11 cellular contexts compared by ENCODE assay signal in the genomic region with DNA sequence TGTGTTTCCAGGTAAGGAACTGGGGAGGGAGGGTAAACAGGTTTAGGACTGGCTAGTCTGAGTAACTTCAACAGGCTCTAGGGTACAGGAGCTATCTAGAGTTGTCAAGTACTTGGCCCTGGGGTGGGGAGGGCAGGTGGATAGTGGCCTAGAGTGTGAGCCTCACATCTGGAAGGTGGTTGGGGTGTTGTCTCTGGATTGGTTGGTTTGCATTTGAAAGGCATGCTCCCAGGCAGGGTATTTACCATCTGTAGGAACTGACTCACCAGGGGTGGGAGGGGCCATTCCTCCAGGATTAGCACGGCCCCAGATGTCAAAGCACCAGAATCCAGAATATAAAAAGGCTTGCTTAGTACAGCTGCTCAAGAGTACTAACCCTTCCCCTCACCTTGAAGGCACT.
A peak's percentile ranks its signal among the peaks of the same experiment; 100 is the strongest.
DNase-seq lines count a peak whose midpoint lies in the region; ATAC-seq and TF ChIP-seq lines count a peak whose summit lies in the region.
"Had no signal": no experiment of that assay in that cellular context is flagged by ENCODE, and none has a peak within 500 bp of the region (broad histone marks: within the 10 kb centered on the region; RNA-seq: fewer than 3 reads in every experiment).

No MANE protein-coding gene starts in this region.

- peak; percentile 60 for DNase-seq in HPDE6-E6E7 (ENCODE audit: extremely low spot score)
- DNase-seq in amniotic epithelial cell (ENCODE audit: low read depth): peak; percentile 48
- DNase-seq in hepatic stellate cell (ENCODE audit: low spot score): peak; percentile 50
- DNase-seq in thyroid gland: peak; percentile 5 to 22
- no peak for DNase-seq in SKM-1 treated with dmso at 0.1 percent for 144 hours (lab: John Stamatoyannopoulos, UW; ENCODE audit: unreplicated experiment)
- DNase-seq: effector memory CD8-positive, alpha-beta T cell; Karpas-422; NK-92 treated with Interleukin-12 subunit alpha and Interleukin-12 subunit beta, amount 100 ng/mL, for 24 hours; stomach had no signal

- H3K4me1 ChIP-seq in thyroid gland: peaks cover 25 to 36% of the 10 kb centered on the region in 2 donors
- H3K4me1 ChIP-seq: stomach had no signal

- no peaks in the 10 kb centered on the region for H3K9me3 ChIP-seq in thyroid gland
- H3K9me3 ChIP-seq: stomach had no signal

- ATAC-seq in GM19328 (IDR thresholded peaks at IDR 0.05; ENCODE audit: unreplicated experiment) (no peak), HG03469 (IDR thresholded peaks at IDR 0.05; ENCODE audit: unreplicated experiment) (no peak)
- ATAC-seq: effector memory CD8-positive, alpha-beta T cell had no signal

- no peaks in the 10 kb centered on the region for H3K36me3 ChIP-seq in thyroid gland
- H3K36me3 ChIP-seq: stomach had no signal

- no peak overlapping the region for H3K4me3 ChIP-seq in thyroid gland (replicated peaks in 1 of 3)
- H3K4me3 ChIP-seq: stomach had no signal

- TF ChIP-seq CTCF in thyroid gland (IDR thresholded peaks at IDR 0.05): no peak

- no peaks in the 10 kb centered on the region for H3K27me3 ChIP-seq in thyroid gland
- H3K27me3 ChIP-seq: stomach had no signal

- intact Hi-C loops in thyroid gland (cut with DNase I): no loop called here

- no peak for TF ChIP-seq POLR2A in thyroid gland (IDR thresholded peaks at IDR 0.05)

- H3K27ac ChIP-seq in thyroid gland: peak overlapping the region in 1 of 3 donors; percentile 83
- H3K27ac ChIP-seq: stomach had no signal

- WGBS in thyroid gland, 2 donors: 75 to 100% methylated on average over 1 of the region's 1 CpG
